ENCODE assay signal across 9 cellular contexts in genomic region chr11:102476069-102476468, GRCh38. TPM values are rescaled to one million over a fixed set of nuclear protein-coding genes. Genes with fewer than 3 reads are reported as not detected.
DNase-seq lines count a peak whose midpoint lies in the region; ATAC-seq, FAIRE-seq and TF ChIP-seq lines count a peak whose summit lies in the region.
"Had no signal": no experiment of that assay in that cellular context is flagged by ENCODE, and none has a peak within 500 bp of the region (broad histone marks: within the 10 kb centered on the region; RNA-seq: fewer than 3 reads in every experiment).

No MANE protein-coding gene starts in this region.

- H4K20me1 ChIP-seq in DOHH2 (ENCODE audit: control insufficient read depth, insufficient read depth, low read depth, low read length) (no peaks in the 10 kb centered on the region), hepatocyte (ENCODE audit: insufficient read depth, poor library complexity, severe bottlenecking) (no peaks in the 10 kb centered on the region)

- no peaks in the 10 kb centered on the region for H3K27me3 Mint-ChIP-seq in activated CD8-positive, alpha-beta T cell treated with anti-CD3 and anti-CD28 coated beads for 36 hours

- H2AFZ ChIP-seq in hepatocyte, result no peak overlapping the region

- H3K4me3 ChIP-seq in A549 (no peak overlapping the region), DOHH2 (ENCODE audit: low read length) (peak overlapping the region; percentile 29; the same call in 1 of the 2 replicates), hepatocyte (no peak overlapping the region), spleen (no peak overlapping the region)

- H3K4me2 ChIP-seq in A549, result peak overlapping the region; percentile 35; the same call in 2 of the 3 replicates
- peak overlapping the region; percentile 47 for H3K4me2 ChIP-seq in DOHH2 (ENCODE audit: low read length)
- H3K4me2 ChIP-seq in hepatocyte, result no peak overlapping the region

- H3K9me2 ChIP-seq in DOHH2 (replicated peaks; ENCODE audit: control insufficient read depth, low read length), result no peaks in the 10 kb centered on the region
- H3K9me2 ChIP-seq in hepatocyte (replicated peaks; ENCODE audit: insufficient read depth), result no peaks in the 10 kb centered on the region

- intact Hi-C loops in activated CD8-positive, alpha-beta T cell treated with anti-CD3 and anti-CD28 coated beads for 36 hours (cut with micrococcal nuclease), result no loop called here
- intact Hi-C loops in spleen (cut with DNase I; ENCODE audit: low total_unique reads) (no loop called here), sciatic nerve (cut with DNase I) (no loop called here)

- CTCF ChIA-PET in A549 (lab: Yijun Ruan, JAX), result interaction anchor here (0.7 to 2.6 kb wide), 3 partner anchors 9 to 134 kb away, joined by 3 to 9 read pairs (median 4); no protein-coding TSS in a partner anchor
- CTCF ChIA-PET in activated CD8-positive, alpha-beta T cell treated with anti-CD3 and anti-CD28 coated beads for 36 hours (lab: Charles Lee), result interaction anchor here (0.6 to 4.1 kb wide), 14 partner anchors 8 to 190 kb away, joined by 3 to 19 read pairs (median 5); partner anchors contain the start of gene TMEM123

- H3K9me3 ChIP-seq in A549, result no peaks in the 10 kb centered on the region
- H3K9me3 ChIP-seq in DOHH2 (ENCODE audit: control insufficient read depth, insufficient read depth, low read length), result no peaks in the 10 kb centered on the region
- H3K9me3 ChIP-seq in hepatocyte (ENCODE audit: low read depth), result no peaks in the 10 kb centered on the region
- H3K9me3 ChIP-seq in spleen, result no peaks in the 10 kb centered on the region

- DNase-seq in A549 (ENCODE audit: low read depth in 1 of 2, low spot score in 1 of 2) (no peak), hepatocyte (ENCODE audit: low spot score) (no peak), spleen (no peak), HTR-8/SVneo (ENCODE audit: insufficient read length, low spot score) (no peak), substantia nigra (lab: John Stamatoyannopoulos, UW) (no peak), sciatic nerve (ENCODE audit: low spot score) (no peak)
- no peak for DNase-seq in activated CD8-positive, alpha-beta T cell treated with anti-CD3 and anti-CD28 coated beads for 36 hours
- DNase-seq: H7 had no signal

- TF ChIP-seq EP300 in A549 (IDR thresholded peaks at IDR 0.05), result no peak

- H3F3A ChIP-seq in DOHH2 (ENCODE audit: control insufficient read depth, insufficient read depth), result no peaks in the 10 kb centered on the region

- peak overlapping the region; percentile 90 for H3K27ac Mint-ChIP-seq in activated CD8-positive, alpha-beta T cell treated with anti-CD3 and anti-CD28 coated beads for 36 hours

- 48% methylated on average over 1 of the region's 1 CpG for WGBS in A549 (ENCODE audit: missing lambda C conversion rate)
- 91% methylated on average over 1 of the region's 1 CpG for WGBS in hepatocyte (ENCODE audit: low lambda C conversion rate, missing lambda C conversion rate)
- 78 to 88% (median 80%) methylated on average over 1 of the region's 1 CpG for WGBS in spleen, 5 donors

- peaks cover 67% of the 10 kb centered on the region for H3K4me1 Mint-ChIP-seq in activated CD8-positive, alpha-beta T cell treated with anti-CD3 and anti-CD28 coated beads for 36 hours (ENCODE audit: low read depth)

- no peaks in the 10 kb centered on the region for H3K9me3 Mint-ChIP-seq in activated CD8-positive, alpha-beta T cell treated with anti-CD3 and anti-CD28 coated beads for 36 hours

- H3K79me2 ChIP-seq in DOHH2 (ENCODE audit: control insufficient read depth, low read length) (no peaks in the 10 kb centered on the region), hepatocyte (no peaks in the 10 kb centered on the region)

- ATAC-seq in A549, result no peak
- peak; percentile 45 for ATAC-seq in activated CD8-positive, alpha-beta T cell treated with anti-CD3 and anti-CD28 coated beads for 36 hours
- ATAC-seq in sciatic nerve, result no peak

- POLR2A ChIA-PET in A549 (lab: Yijun Ruan, JAX), result interaction anchor here (0.6 kb wide), 1 partner anchor 50 kb away, joined by 4 read pairs; no protein-coding TSS in a partner anchor
- POLR2A ChIA-PET in activated CD8-positive, alpha-beta T cell treated with anti-CD3 and anti-CD28 coated beads for 36 hours (lab: Charles Lee), result interaction anchor here (1.1 to 3.1 kb wide), 4 partner anchors 9 to 23 kb away, joined by 4 to 19 read pairs (median 8); partner anchors contain the start of gene TMEM123

- H3K36me3 Mint-ChIP-seq in activated CD8-positive, alpha-beta T cell treated with anti-CD3 and anti-CD28 coated beads for 36 hours (ENCODE audit: low read depth), result no peaks in the 10 kb centered on the region

- no peak for TF ChIP-seq RAD21 in A549 (conservative IDR thresholded peaks at IDR 0.05 in 1 of 2, IDR thresholded peaks at IDR 0.05 in 1 of 2)

- H3K4me3 Mint-ChIP-seq in activated CD8-positive, alpha-beta T cell treated with anti-CD3 and anti-CD28 coated beads for 36 hours, result peak overlapping the region; percentile 53

- peaks cover 13% of the 10 kb centered on the region; the same call in 2 of the 3 replicates for H3K4me1 ChIP-seq in A549
- peaks cover 59% of the 10 kb centered on the region for H3K4me1 ChIP-seq in DOHH2 (ENCODE audit: control insufficient read depth, low read length)
- H3K4me1 ChIP-seq in hepatocyte (ENCODE audit: insufficient read depth), result peaks cover 29% of the 10 kb centered on the region
- peaks cover 0 to 39% (median 15%) of the 10 kb centered on the region in 6 donors for H3K4me1 ChIP-seq in spleen

- H3K27ac ChIP-seq in A549 (peak overlapping the region in 1 of 2 experiments; percentile 66; a peak in 4 of 6 replicates), DOHH2 (ENCODE audit: low read depth, low read length) (peak overlapping the region; percentile 58), hepatocyte (peak overlapping the region; percentile 72), spleen (peak overlapping the region in 2 of 8 donors; percentile 10 to 29), substantia nigra (ENCODE audit: low read depth, low read length, poor library complexity, severe bottlenecking) (no peak overlapping the region)

- no peak for TF ChIP-seq CTCF in A549 (IDR thresholded peaks at IDR 0.05)
- no peak for TF ChIP-seq CTCF in DOHH2 (IDR thresholded peaks at IDR 0.05; ENCODE audit: low read depth, low read length, poor library complexity, severe bottlenecking)
- TF ChIP-seq CTCF in activated CD8-positive, alpha-beta T cell treated with anti-CD3 and anti-CD28 coated beads for 36 hours (IDR thresholded peaks at IDR 0.05), result no peak
- TF ChIP-seq CTCF in hepatocyte (IDR thresholded peaks at IDR 0.05; ENCODE audit: poor library complexity), result no peak
- no peak for TF ChIP-seq CTCF in spleen (IDR thresholded peaks at IDR 0.05 in 8 of 11, conservative IDR thresholded peaks at IDR 0.05 in 3 of 11)

- no peak for FAIRE-seq in A549 (lab: Jason Lieb, UNC)
- no peak for FAIRE-seq in HTR-8/SVneo (lab: Jason Lieb, UNC)

- H3K27me3 ChIP-seq in DOHH2 (ENCODE audit: control insufficient read depth, low read length) (no peaks in the 10 kb centered on the region), hepatocyte (no peaks in the 10 kb centered on the region), spleen (replicated peaks in 1 of 7) (no peaks in the 10 kb centered on the region)

- TF ChIP-seq POLR2A in A549 (IDR thresholded peaks at IDR 0.05; ENCODE audit: low read length) (no peak), spleen (IDR thresholded peaks at IDR 0.05) (no peak)

- no peaks in the 10 kb centered on the region; the same call in 1 of the 2 replicates for H3K36me3 ChIP-seq in DOHH2 (ENCODE audit: control insufficient read depth, low read length)
- H3K36me3 ChIP-seq in hepatocyte (replicated peaks; ENCODE audit: insufficient read depth, low read depth), result no peaks in the 10 kb centered on the region
- no peaks in the 10 kb centered on the region for H3K36me3 ChIP-seq in spleen

TF ChIP-seq in A549, 52 proteins besides CTCF, POLR2A, EP300 and RAD21:
- TF ChIP-seq MAX (IDR thresholded peaks at IDR 0.05), result no peak
- TF ChIP-seq MAFK (IDR thresholded peaks at IDR 0.05; ENCODE audit: partially characterized antibody), result no peak
- TF ChIP-seq MAZ (IDR thresholded peaks at IDR 0.05; ENCODE audit: borderline replicate concordance, low read depth, low read length), result no peak
- no peak for TF ChIP-seq TFCP2L1 (CRISPR knock-in tag; IDR thresholded peaks at IDR 0.05)
- TF ChIP-seq RFX5 (IDR thresholded peaks at IDR 0.05), result no peak
- no peak for TF ChIP-seq CEBPB (IDR thresholded peaks at IDR 0.05)
- no peak for TF ChIP-seq EHMT2 (IDR thresholded peaks at IDR 0.05; ENCODE audit: low read depth)
- TF ChIP-seq ZNF302 (CRISPR knock-in tag; IDR thresholded peaks at IDR 0.05), result no peak
- TF ChIP-seq EHF (CRISPR knock-in tag; IDR thresholded peaks at IDR 0.05), result no peak
- no peak for TF ChIP-seq BHLHE40 (IDR thresholded peaks at IDR 0.05; ENCODE audit: low read depth, low read length)
- TF ChIP-seq RCOR1 (IDR thresholded peaks at IDR 0.05; ENCODE audit: low read depth, low read length), result no peak
- no peak for TF ChIP-seq KDM5A (IDR thresholded peaks at IDR 0.05)

RNA-seq across cellular contexts. Expression of gene TMEM123, which starts 23.5 kb away (rescaled TPM):
- polyA plus RNA-seq in A549 (2011; rRNA removed) (432 and 458 TPM in 2 replicates), A549 (2017; fragmentation: RNase III; extraction: RNeasy Plus Mini Kit Qiagen cat#74134 plus additional on column Dnase treatment) (197 to 215 TPM (median 199 TPM) in 3 replicates), hepatocyte (101 and 122 TPM in 2 replicates), spleen (10 to 100 TPM; 51.3 to 92.7 (median 66.3) TPM)
- polyA plus RNA-seq in A549 (2012; cell fraction: cytosol; rRNA removed), result 66.4 and 75.8 TPM in 2 replicates
- polyA plus RNA-seq in A549 (2012; cell fraction: nucleus; rRNA removed), result 17.6 and 18.7 TPM in 2 replicates
- polyA minus RNA-seq in A549 (2011; rRNA and poly(A)+ RNA removed), result 159 and 220 TPM in 2 replicates
- total RNA-seq in activated CD8-positive, alpha-beta T cell treated with anti-CD3 and anti-CD28 coated beads for 36 hours, result 100 to 1,000 TPM; 234 to 235 TPM
- total RNA-seq in hepatocyte (179 and 182 TPM in 2 replicates), spleen (100 to 1,000 TPM; 109 to 184 (median 161) TPM), sciatic nerve (191 TPM)

RNA-seq across cellular contexts. Expression of gene MMP7, which starts 54.5 kb away (rescaled TPM):
- polyA plus RNA-seq in A549 (2011; rRNA removed), result 54.8 and 62.9 TPM in 2 replicates
- 5.3 and 7.3 TPM in 2 replicates for polyA plus RNA-seq in A549 (2012; cell fraction: cytosol; rRNA removed)
- 4.1 and 4.9 TPM in 2 replicates for polyA plus RNA-seq in A549 (2012; cell fraction: nucleus; rRNA removed)
- 8.9 to 10.9 TPM (median 10.1 TPM) in 3 replicates for polyA plus RNA-seq in A549 (2017; fragmentation: RNase III; extraction: RNeasy Plus Mini Kit Qiagen cat#74134 plus additional on column Dnase treatment)
- 11.2 and 16.4 TPM in 2 replicates for polyA minus RNA-seq in A549 (2011; rRNA and poly(A)+ RNA removed)
- not detected for total RNA-seq in activated CD8-positive, alpha-beta T cell treated with anti-CD3 and anti-CD28 coated beads for 36 hours
- 1.9 and 5.0 TPM in 2 replicates for total RNA-seq in hepatocyte
- polyA plus RNA-seq in hepatocyte, result 2.8 and 3.4 TPM in 2 replicates
- under 1 TPM in 2 of 7 donors, not detected in 5; 0.34 to 0.63 TPM for total RNA-seq in spleen
- polyA plus RNA-seq in spleen, result under 1 TPM in 1 of 3 donors, not detected in 2; 0.59 TPM
- not detected for total RNA-seq in sciatic nerve
- total RNA-seq: H7 had no signal
